ENCODE assay signal across 8 cellular contexts in the genomic region with DNA sequence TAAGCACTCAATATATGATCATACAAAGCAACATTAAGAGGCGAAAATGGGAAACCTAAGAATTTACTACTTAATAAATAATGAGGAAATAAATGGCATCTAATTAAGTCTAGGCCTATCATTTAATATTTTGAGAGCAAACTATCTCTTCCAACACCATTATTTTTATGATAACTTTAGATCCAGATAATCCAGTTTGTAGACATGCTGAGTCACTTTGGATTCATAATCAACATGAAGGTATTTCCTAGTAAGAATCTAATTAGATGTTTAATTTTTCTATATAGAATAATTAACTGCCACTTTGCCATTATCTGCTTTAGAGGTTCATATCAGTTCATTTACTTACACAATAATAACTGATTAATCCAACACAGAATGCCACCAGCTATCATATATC.
"Had no signal": no experiment of that assay in that cellular context is flagged by ENCODE, and none has a peak within 500 bp of the region (broad histone marks: within the 10 kb centered on the region; RNA-seq: fewer than 3 reads in every experiment).

No MANE protein-coding gene starts in this region.

- H3K4me3 ChIP-seq: GM23338, K562 had no signal

- H3K4me3 Mint-ChIP-seq: GM23338, H9 had no signal

- H3K9me3 Mint-ChIP-seq: GM23338 had no signal

- H3K4me1 Mint-ChIP-seq: GM23338, H9 had no signal

- FAIRE-seq: H1, H54, HTR-8/SVneo, K562 had no signal

- H3K27ac Mint-ChIP-seq: GM23338, H9 had no signal

- DNase-seq: H9, HCEC 1CT, IMR-90 had no signal
